9 cellular contexts compared by ENCODE assay signal in the genomic region with DNA sequence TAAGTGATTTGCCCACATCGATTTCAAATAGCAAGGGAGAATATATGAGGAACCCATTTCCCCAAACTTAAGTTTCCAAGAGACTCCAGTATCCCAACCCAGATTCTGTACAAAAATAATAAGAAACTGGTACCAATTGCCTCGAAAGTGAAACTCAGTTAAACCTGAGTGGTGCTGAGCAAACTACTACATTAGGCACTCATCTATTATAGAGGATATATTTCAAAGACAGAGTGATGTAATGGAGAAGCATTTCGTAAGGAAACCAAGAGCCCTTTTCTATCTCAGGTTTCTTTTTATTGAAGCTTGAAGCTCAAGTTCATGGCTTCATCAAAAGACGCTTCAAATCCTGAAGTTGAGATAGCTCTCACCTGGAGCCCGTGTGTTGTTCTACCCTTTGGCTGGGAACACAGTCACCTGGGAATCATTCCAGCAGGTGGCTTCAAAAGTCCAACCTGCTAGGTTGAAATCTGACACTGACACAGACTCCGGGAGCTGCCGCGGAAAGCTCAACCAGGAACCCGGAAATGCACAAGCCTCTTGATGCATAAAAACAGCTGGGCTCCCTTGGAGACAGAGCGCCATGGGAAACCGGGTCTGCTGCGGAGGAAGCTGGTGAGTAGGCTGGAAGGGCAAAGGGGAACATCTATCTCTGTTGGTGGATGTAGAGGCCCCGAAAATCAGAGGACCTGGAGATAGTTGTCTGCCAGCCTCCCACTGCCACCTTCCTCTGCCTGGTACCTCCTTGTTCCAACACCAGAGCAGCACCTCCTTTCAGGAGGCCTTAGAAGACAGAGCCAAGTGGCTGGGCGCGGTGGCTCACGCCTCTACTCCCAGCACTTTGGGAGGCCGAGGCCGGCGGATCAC. TPM values are rescaled to one million over a fixed set of nuclear protein-coding genes. Genes with fewer than 3 reads are reported as not detected.
DNase-seq lines count a peak whose midpoint lies in the region; ATAC-seq and TF ChIP-seq lines count a peak whose summit lies in the region.
"Had no signal": no experiment of that assay in that cellular context is flagged by ENCODE, and none has a peak within 500 bp of the region (broad histone marks: within the 10 kb centered on the region; RNA-seq: fewer than 3 reads in every experiment).

A gene with protein sequence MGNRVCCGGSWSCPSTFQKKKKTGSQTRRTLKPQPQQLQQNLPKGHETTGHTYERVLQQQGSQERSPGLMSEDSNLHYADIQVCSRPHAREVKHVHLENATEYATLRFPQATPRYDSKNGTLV (plus strand): TSS at position 524 of the 867 bp plus-strand sequence. CDS start 60 bp downstream, at position 584.

- TF ChIP-seq CTCF in gastroesophageal sphincter (IDR thresholded peaks at IDR 0.05): no peak
- TF ChIP-seq CTCF in progenitor cell of endocrine pancreas (IDR thresholded peaks at IDR 0.05; ENCODE audit: unreplicated experiment): peak; percentile 42
- TF ChIP-seq CTCF in OCI-LY7 (conservative IDR thresholded peaks at IDR 0.05; ENCODE audit: low read length): no peak

- H3K27me3 Mint-ChIP-seq in progenitor cell of endocrine pancreas: no peaks in the 10 kb centered on the region

- no peak within 1 kb of the TSS for H3K4me2 ChIP-seq in OCI-LY7 (ENCODE audit: low read length)

- H3K9me3 ChIP-seq in gastroesophageal sphincter (no peaks in the 10 kb centered on the region), OCI-LY7 (ENCODE audit: low read length) (no peaks in the 10 kb centered on the region)

- H3K4me3 Mint-ChIP-seq in progenitor cell of endocrine pancreas (ENCODE audit: low read depth): peak within 1 kb of the TSS; percentile 78

- no peak within 1 kb of the TSS for H2AFZ ChIP-seq in OCI-LY7 (ENCODE audit: low read length)

- intact Hi-C loops in OCI-LY7 (cut with micrococcal nuclease; ENCODE audit: unreplicated experiment): no loop called here

- no peaks in the 10 kb centered on the region for H3K36me3 ChIP-seq in gastroesophageal sphincter
- no peaks in the 10 kb centered on the region for H3K36me3 ChIP-seq in OCI-LY7 (ENCODE audit: insufficient read depth, low read length)

- no peaks in the 10 kb centered on the region for H3K27me3 ChIP-seq in gastroesophageal sphincter

- TF ChIP-seq POLR2A in gastroesophageal sphincter (IDR thresholded peaks at IDR 0.05): no peak

- H3K36me3 Mint-ChIP-seq in progenitor cell of endocrine pancreas (ENCODE audit: insufficient read depth): no peaks in the 10 kb centered on the region

- no peak for TF ChIP-seq EP300 in gastroesophageal sphincter (IDR thresholded peaks at IDR 0.05)

- no peaks in the 10 kb centered on the region for H3K9me3 Mint-ChIP-seq in progenitor cell of endocrine pancreas (ENCODE audit: low read depth)

- no peaks in the 10 kb centered on the region for H3K9me2 ChIP-seq in OCI-LY7 (ENCODE audit: insufficient read depth, low read length)

- ATAC-seq in gastroesophageal sphincter (no peak), HG03280 (IDR thresholded peaks at IDR 0.05; ENCODE audit: unreplicated experiment) (no peak), HG03139 (IDR thresholded peaks at IDR 0.05; ENCODE audit: unreplicated experiment) (no peak), HG02678 (IDR thresholded peaks at IDR 0.05; ENCODE audit: unreplicated experiment) (no peak)

- H3K27ac Mint-ChIP-seq in progenitor cell of endocrine pancreas: peak within 1 kb of the TSS; percentile 96

- H3K79me2 ChIP-seq in OCI-LY7 (ENCODE audit: insufficient read depth, low read depth, low read length): no peaks in the 10 kb centered on the region

- DNase-seq in HK-2 (ENCODE audit: unreplicated experiment) (peak; percentile 39), NCI-H526 treated with DMSO at 0.1 percent for 48 hours (lab: John Stamatoyannopoulos, UW) (peak; percentile 99), progenitor cell of endocrine pancreas (ENCODE audit: low spot score, unreplicated experiment) (peak; percentile 54), OCI-LY7 (ENCODE audit: low spot score) (no peak)
- DNase-seq: occipital lobe had no signal

- WGBS in gastroesophageal sphincter (ENCODE audit: low coverage in 1 of 2), 2 donors: 50 to 79% methylated on average over 3 to 10 of the region's 19 CpGs

- H3K4me1 ChIP-seq in gastroesophageal sphincter: peaks cover 2 to 54% (median 13%) of the 10 kb centered on the region in 3 donors
- no peaks in the 10 kb centered on the region for H3K4me1 ChIP-seq in OCI-LY7 (ENCODE audit: insufficient read depth, low read length, poor library complexity, severe bottlenecking)

- POLR2A ChIA-PET in OCI-LY7 (lab: Charles Lee): interaction anchor here (0.6 to 1.9 kb wide), 4 partner anchors 8 to 238 kb away, joined by 3 to 12 read pairs (median 6); no protein-coding TSS in a partner anchor

- H3K4me1 Mint-ChIP-seq in progenitor cell of endocrine pancreas (ENCODE audit: low read depth): peaks cover 40% of the 10 kb centered on the region

- CTCF ChIA-PET in OCI-LY7 (lab: Charles Lee; ENCODE audit: unreplicated experiment): no interaction called here

- BruUV-seq in OCI-LY7 (replicated peaks; lab: Mats Ljungman, UMichigan): no TSS peak

- H3K4me3 ChIP-seq in gastroesophageal sphincter: no peak within 1 kb of the TSS
- H3K4me3 ChIP-seq in OCI-LY7 (ENCODE audit: low read depth, low read length, poor library complexity, severe bottlenecking): no peak within 1 kb of the TSS

- H3K27ac ChIP-seq in gastroesophageal sphincter (peak within 1 kb of the TSS in 3 of 4 donors; percentile 27 to 50 (median 36)), OCI-LY7 (ENCODE audit: low read depth, low read length, poor library complexity, severe bottlenecking) (no peak within 1 kb of the TSS)

- H4K20me1 ChIP-seq in OCI-LY7 (ENCODE audit: insufficient read depth, low read length): no peaks in the 10 kb centered on the region

RNA-seq across cellular contexts. Expression of the gene that starts here (rescaled TPM):
- total RNA-seq in gastroesophageal sphincter (1 to 10 TPM in 3 of 4 donors, not detected in 1; 2.4 to 3.3 (median 3.1) TPM), progenitor cell of endocrine pancreas (16.2 and 19.4 TPM in 2 replicates), OCI-LY7 (2022) (not detected in 2 replicates)
- not detected in 2 replicates for total RNA-seq in OCI-LY7 (2014; rRNA removed; shearing (Covaris generic))
- total RNA-seq: occipital lobe had no signal
